Comparison of ENCODE assay signal across 15 cellular contexts in the genomic region with DNA sequence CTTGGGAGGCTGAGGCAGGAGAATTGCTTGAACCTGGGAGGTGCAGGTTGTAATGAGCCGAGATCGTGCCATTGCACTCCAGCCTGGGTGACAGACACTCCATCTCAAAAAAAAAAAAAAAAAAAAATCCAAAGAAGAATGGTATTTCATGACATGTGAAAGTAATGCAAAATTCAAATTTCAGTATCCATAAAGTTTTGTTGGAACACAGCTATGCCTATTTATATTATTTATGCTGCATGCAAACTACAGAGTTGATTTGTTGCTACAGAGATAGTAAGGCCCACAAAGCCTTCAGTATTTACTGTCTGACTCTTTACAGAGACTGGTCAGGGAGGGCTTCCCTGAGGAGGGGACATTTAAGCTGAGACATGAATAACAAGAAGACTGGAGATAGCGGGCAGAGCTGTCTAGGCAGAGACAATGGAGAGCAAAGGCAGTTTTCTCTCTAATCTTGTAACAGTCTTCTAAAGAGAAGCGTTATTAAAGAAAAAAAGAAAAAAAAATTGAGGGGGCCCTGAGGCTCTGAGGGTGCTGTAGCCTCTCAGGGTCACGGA.
"Had no signal": no experiment of that assay in that cellular context is flagged by ENCODE, and none has a peak within 500 bp of the region (broad histone marks: within the 10 kb centered on the region; RNA-seq: fewer than 3 reads in every experiment).

No MANE protein-coding gene starts in this region.

- H3K9me3 Mint-ChIP-seq: activated naive CD4-positive, alpha-beta T cell treated with anti-CD3 and anti-CD28 coated beads, Interleukin-2, amount 50 U/mL, for 72 hours; neural progenitor cell; T-helper 1 cell treated with Interleukin-12 subunit alpha and Interleukin-12 subunit beta and Interleukin-4 antibody, amounts not matched to agents 30 μg/mL and 1 μg/mL, for 36 hours had no signal

- H3K9me3 ChIP-seq: uterus had no signal

- H2AFZ ChIP-seq: neural progenitor cell had no signal

- H3K9ac ChIP-seq: neural progenitor cell had no signal

- H3K27ac ChIP-seq: neural progenitor cell, uterus had no signal

- H3K4me2 ChIP-seq: neural progenitor cell had no signal

- H3K36me3 ChIP-seq: neural progenitor cell, uterus had no signal

- DNase-seq: activated CD4-positive, alpha-beta T cell treated with anti-CD3 and anti-CD28 coated beads, Interleukin-2, amount 50 U/mL, for 4 hours; activated T-cell treated with anti-CD3 and anti-CD28 coated beads, Interleukin-2, amount 50 U/mL, for 1 hour; amniotic stem cell; cerebellar nuclear complex; dermis blood vessel endothelial cell; glutamatergic neuron; retina; stimulated activated CD4-positive, alpha-beta T cell treated with anti-CD3 and anti-CD28 coated beads, Interleukin-15, amount 100 ng/mL, for 24 hours; stimulated activated CD4-positive, alpha-beta T cell treated with anti-CD3 and anti-CD28 coated beads, Interleukin-4, amount 100 ng/mL, for 24 hours; uterus had no signal

- H3K4me3 Mint-ChIP-seq: neural progenitor cell; T-helper 1 cell treated with Interleukin-12 subunit alpha and Interleukin-12 subunit beta and Interleukin-4 antibody, amounts not matched to agents 30 μg/mL and 1 μg/mL, for 36 hours had no signal

- H3K27me3 ChIP-seq: neural progenitor cell, uterus had no signal

- H3K27ac Mint-ChIP-seq: activated naive CD4-positive, alpha-beta T cell treated with anti-CD3 and anti-CD28 coated beads, Interleukin-2, amount 50 U/mL, for 72 hours; neural progenitor cell had no signal

- H3K4me3 ChIP-seq: neural progenitor cell, uterus had no signal

- ATAC-seq: activated naive CD4-positive, alpha-beta T cell treated with anti-CD3 and anti-CD28 coated beads, Interleukin-2, amount 50 U/mL, for 72 hours; esophagus mucosa; left lobe of liver had no signal

- H3K4me1 ChIP-seq: uterus had no signal
